1 cellular context compared by ENCODE assay signal in genomic region chr1:167617950-167618269, GRCh38.
TF ChIP-seq lines count a peak whose summit lies in the region.

No MANE protein-coding gene starts in this region.

TF ChIP-seq in GM12878, 131 proteins besides CTCF, POLR2A, EP300 and RAD21:
- TF ChIP-seq MTA2 (IDR thresholded peaks at IDR 0.05; ENCODE audit: low read depth) = no peak
- 0 out of 3 replicates have a peak, but pooled peaks of 1 of the 2 experiments have one; percentile 25 for TF ChIP-seq EGR1 (IDR thresholded peaks at IDR 0.05; ENCODE audit: borderline replicate concordance in 1 of 2, low read depth in 2 of 2, low read length in 2 of 2)
